8 cellular contexts compared by ENCODE assay signal in genomic region chr15:40894689-40895308, GRCh38. TPM values are rescaled to one million over a fixed set of nuclear protein-coding genes. Genes with fewer than 3 reads are reported as not detected.
A peak's percentile ranks its signal among the peaks of the same experiment; 100 is the strongest.
DNase-seq lines count a peak whose midpoint lies in the region; ATAC-seq and TF ChIP-seq lines count a peak whose summit lies in the region.

No MANE protein-coding gene starts in this region.

- WGBS in body of pancreas, 2 donors = 1 to 2% methylated on average over 13 to 31 of the region's 31 CpGs
- WGBS in spleen, 5 donors = 1 to 5% (median 1%) methylated on average over 12 to 31 of the region's 31 CpGs

- TF ChIP-seq POLR2A in body of pancreas (IDR thresholded peaks at IDR 0.05) (peak in 1 of 3 donors; percentile 5), spleen (IDR thresholded peaks at IDR 0.05) (no peak)

- H3K27me3 Mint-ChIP-seq in CD8-positive, alpha-beta T cell (ENCODE audit: low read depth) = no peaks in the 10 kb centered on the region

- peak overlapping the region; percentile 80 for H2AFZ ChIP-seq in KMS-11 (ENCODE audit: low read depth)

- peaks cover 19% of the 10 kb centered on the region for H3K4me1 ChIP-seq in CD8-positive, alpha-beta T cell (ENCODE audit: insufficient read depth, low read length)
- H3K4me1 ChIP-seq in KMS-11 (ENCODE audit: low read depth, poor library complexity, severe bottlenecking) (peaks cover 25% of the 10 kb centered on the region), body of pancreas (peaks cover 32% of the 10 kb centered on the region), iPS-20b (ENCODE audit: insufficient read depth, low read length) (no peaks in the 10 kb centered on the region), spleen (peaks cover 11 to 68% (median 44%) of the 10 kb centered on the region in 6 donors)

- H3K4me1 Mint-ChIP-seq in CD8-positive, alpha-beta T cell (ENCODE audit: low read depth) = peaks cover 40% of the 10 kb centered on the region

- H3K4me2 ChIP-seq in KMS-11 = peak overlapping the region; percentile 77

- CTCF ChIA-PET in CD8-positive, alpha-beta T cell (lab: Charles Lee) = interaction anchor here (0.8 to 4.9 kb wide), 21 partner anchors 10 to 328 kb away, joined by 3 to 189 read pairs (median 4); partner anchors contain the start of genes DNAJC17, RPUSD2 and SPINT1

- intact Hi-C loops in CD8-positive, alpha-beta T cell (cut with DNase I, micrococcal nuclease) = loop anchor here (1.0 to 10.0 kb wide), 21 partner anchors 10 to 1378 kb away; partner anchors contain the start of genes DNAJC17 (in 2 of the 2), KNL1 (in 2 of the 2), RAD51 (in 2 of the 2) and RMDN3 (in 2 of the 2)
- intact Hi-C loops in body of pancreas (cut with DNase I) = loop anchor here (5.0 kb wide), 1 partner anchor 37 kb away; no protein-coding TSS in a partner anchor
- intact Hi-C loops in spleen (cut with DNase I; ENCODE audit: low total_unique reads) = loop anchor here (5.0 kb wide), 3 partner anchors 197 to 288 kb away; partner anchors contain the start of gene RAD51

- peak in 6 of 7 experiments; percentile 23 to 65 (median 56) for DNase-seq in CD8-positive, alpha-beta T cell
- peak; percentile 40 for DNase-seq in T-helper 22 cell (ENCODE audit: low read depth)
- DNase-seq in body of pancreas = peak; percentile 60 to 67 (median 64)
- DNase-seq in spleen = peak; percentile 93
- DNase-seq in NCI-H1105 (lab: John Stamatoyannopoulos, UW) = no peak

- H3K4me3 Mint-ChIP-seq in CD8-positive, alpha-beta T cell = peak overlapping the region; percentile 98

- H3K36me3 ChIP-seq in CD8-positive, alpha-beta T cell (ENCODE audit: insufficient read depth, low read length) = peaks cover 5% of the 10 kb centered on the region
- H3K36me3 ChIP-seq in KMS-11 (ENCODE audit: insufficient read depth) = no peaks in the 10 kb centered on the region
- H3K36me3 ChIP-seq in body of pancreas (replicated peaks in 1 of 2; ENCODE audit: insufficient read depth in 1 of 2, low read depth in 2 of 2) = peaks cover 0 to 9% of the 10 kb centered on the region in 2 donors
- peaks cover 39% of the 10 kb centered on the region for H3K36me3 ChIP-seq in iPS-20b (ENCODE audit: insufficient read depth, low read depth, low read length)
- H3K36me3 ChIP-seq in spleen = peaks cover 0 to 43% (median 32%) of the 10 kb centered on the region in 6 donors

- no peaks in the 10 kb centered on the region for H3K9me3 ChIP-seq in CD8-positive, alpha-beta T cell (ENCODE audit: low read length)
- H3K9me3 ChIP-seq in body of pancreas (no peaks in the 10 kb centered on the region), iPS-20b (ENCODE audit: insufficient read depth, low read depth, low read length) (no peaks in the 10 kb centered on the region), spleen (no peaks in the 10 kb centered on the region)

- peak overlapping the region; percentile 96 for H3K27ac Mint-ChIP-seq in CD8-positive, alpha-beta T cell

- H3K9me3 Mint-ChIP-seq in CD8-positive, alpha-beta T cell = no peaks in the 10 kb centered on the region

- no peaks in the 10 kb centered on the region for H3K27me3 ChIP-seq in CD8-positive, alpha-beta T cell (ENCODE audit: insufficient read depth, low read length)
- H3K27me3 ChIP-seq in KMS-11 (ENCODE audit: insufficient read depth, low read depth) (no peaks in the 10 kb centered on the region), body of pancreas (no peaks in the 10 kb centered on the region), iPS-20b (ENCODE audit: insufficient read depth, low read length) (peaks cover 20% of the 10 kb centered on the region), spleen (replicated peaks in 1 of 7) (no peaks in the 10 kb centered on the region)

- H3K4me3 ChIP-seq in CD8-positive, alpha-beta T cell (ENCODE audit: low read depth, low read length) = peak overlapping the region; percentile 85
- H3K4me3 ChIP-seq in KMS-11 (IDR thresholded peaks at IDR 0.05; ENCODE audit: insufficient read depth, low read depth, low read length) (no peak overlapping the region), body of pancreas (peak overlapping the region; percentile 76 to 82), iPS-20b (ENCODE audit: low read length) (peak overlapping the region; percentile 96), spleen (peak overlapping the region; percentile 84 to 98 (median 88))

- H3K27ac ChIP-seq in CD8-positive, alpha-beta T cell (ENCODE audit: low read depth, low read length) = peak overlapping the region; percentile 76
- peak overlapping the region; percentile 18 for H3K27ac ChIP-seq in KMS-11
- peak overlapping the region; percentile 82 to 94 (median 88) for H3K27ac ChIP-seq in body of pancreas
- H3K27ac ChIP-seq in iPS-20b (ENCODE audit: low read length) = peak overlapping the region; percentile 61
- H3K27ac ChIP-seq in spleen = peak overlapping the region; percentile 58 to 92 (median 90)

- POLR2A ChIA-PET in CD8-positive, alpha-beta T cell (lab: Charles Lee) = interaction anchor here (0.5 to 3.1 kb wide), 14 partner anchors 12 to 438 kb away, joined by 3 to 38 read pairs (median 4); partner anchors contain the start of genes CCDC32, CHP1, INO80 and NUSAP1

- no peaks in the 10 kb centered on the region for H4K20me1 ChIP-seq in KMS-11 (ENCODE audit: insufficient read depth)

- peak; percentile 53 for TF ChIP-seq CTCF in CD8-positive, alpha-beta T cell (IDR thresholded peaks at IDR 0.05)
- peak; percentile 50; the same call in 1 of the 2 replicates for TF ChIP-seq CTCF in KMS-11 (conservative IDR thresholded peaks at IDR 0.05; ENCODE audit: low read depth, low read length)
- TF ChIP-seq CTCF in body of pancreas (IDR thresholded peaks at IDR 0.05) = peak in 6 of 7 experiments; percentile 6 to 78 (median 54)
- peak in 8 of 11 experiments; percentile 14 to 52 (median 30) for TF ChIP-seq CTCF in spleen (IDR thresholded peaks at IDR 0.05 in 8 of 11, conservative IDR thresholded peaks at IDR 0.05 in 3 of 11)

- H3K9ac ChIP-seq in KMS-11 (peak overlapping the region; percentile 48; the same call in 1 of the 2 replicates), iPS-20b (ENCODE audit: low read depth, low read length) (peak overlapping the region; percentile 95)

- peaks cover 42% of the 10 kb centered on the region for H3K36me3 Mint-ChIP-seq in CD8-positive, alpha-beta T cell

- peaks cover 7% of the 10 kb centered on the region; the same call in 1 of the 2 replicates for H3K79me2 ChIP-seq in KMS-11 (ENCODE audit: insufficient read depth, low read depth)

- peak; percentile 46 for ATAC-seq in CD8-positive, alpha-beta T cell
- ATAC-seq in GM19395 (IDR thresholded peaks at IDR 0.05; ENCODE audit: unreplicated experiment) = peak; percentile 50
- peak; percentile 39 for ATAC-seq in body of pancreas

RNA-seq across cellular contexts. Expression of gene VPS18, which starts 0.5 kb away (rescaled TPM):
- total RNA-seq in CD8-positive, alpha-beta T cell = 10 to 100 TPM; 21.7 to 23.6 TPM
- total RNA-seq in body of pancreas (10 to 100 TPM; 10.9 to 14.8 TPM), spleen (10 to 100 TPM; 18.6 to 29.1 (median 25.3) TPM)
- polyA plus RNA-seq in spleen = 10 to 100 TPM in 1 of 3 donors, 1 to 10 TPM in 2; 7.2 to 15.8 (median 7.4) TPM

RNA-seq across cellular contexts. Expression of gene RHOV, which starts 20.8 kb away (rescaled TPM):
- under 1 TPM; 0.24 to 0.25 TPM for total RNA-seq in CD8-positive, alpha-beta T cell
- 1 to 10 TPM; 6.2 to 6.3 TPM for total RNA-seq in body of pancreas
- not detected for total RNA-seq in spleen
- under 1 TPM in 2 of 3 donors, not detected in 1; 0.06 to 0.19 TPM for polyA plus RNA-seq in spleen

RNA-seq across cellular contexts. Expression of gene DLL4, which starts 34.3 kb away (rescaled TPM):
- under 1 TPM; 0.08 TPM for total RNA-seq in CD8-positive, alpha-beta T cell
- total RNA-seq in body of pancreas (1 to 10 TPM in 1 of 2 donors, under 1 TPM in 1; 0.33 to 3.6 TPM), spleen (10 to 100 TPM in 5 of 7 donors, 1 to 10 TPM in 2; 7.6 to 26.3 (median 11.0) TPM)
- polyA plus RNA-seq in spleen = 1 to 10 TPM; 1.2 to 5.0 (median 2.3) TPM

RNA-seq across cellular contexts. Expression of gene SPINT1, which starts 51.0 kb away (rescaled TPM):
- total RNA-seq in CD8-positive, alpha-beta T cell = under 1 TPM; 0.14 to 0.54 TPM
- total RNA-seq in body of pancreas (100 to 1,000 TPM; 110 to 134 TPM), spleen (10 to 100 TPM in 4 of 7 donors, 1 to 10 TPM in 3; 6.5 to 25.8 (median 11.3) TPM)
- 1 to 10 TPM; 4.8 to 5.6 (median 5.0) TPM for polyA plus RNA-seq in spleen

RNA-seq across cellular contexts. Expression of gene CHAC1, which starts 58.5 kb away (rescaled TPM):
- under 1 TPM; 0.22 to 0.69 TPM for total RNA-seq in CD8-positive, alpha-beta T cell
- total RNA-seq in body of pancreas = 1 to 10 TPM; 4.0 to 4.7 TPM
- total RNA-seq in spleen = 1 to 10 TPM in 6 of 7 donors, under 1 TPM in 1; 0.92 to 5.5 (median 1.7) TPM
- 1 to 10 TPM in 2 of 3 donors, under 1 TPM in 1; 0.39 to 1.5 (median 1.1) TPM for polyA plus RNA-seq in spleen

Comparison
In these comparisons a context has a peak if more than half of its experiments do, and no peak if none do; other contexts are left out.
1. H3K27ac ChIP-seq: peak in every context shown above with its lines; median percentile 90 in spleen; 88 in body of pancreas; 76 in CD8-positive, alpha-beta T cell; 61 in iPS-20b; 18 in KMS-11.
2. RNA of gene RHOV, which starts 20.8 kb away (total RNA-seq): 6.2 to 6.3 TPM in body of pancreas; 0.24 to 0.25 TPM in CD8-positive, alpha-beta T cell and not detected in spleen; every median in the first group is over 4 times any median in the second.
3. Peak in every context shown above with its lines, with median percentiles within 50 percentile points of each other: ATAC-seq and CTCF ChIP-seq.